ENCODE assay signal across 17 cellular contexts in the genomic region with DNA sequence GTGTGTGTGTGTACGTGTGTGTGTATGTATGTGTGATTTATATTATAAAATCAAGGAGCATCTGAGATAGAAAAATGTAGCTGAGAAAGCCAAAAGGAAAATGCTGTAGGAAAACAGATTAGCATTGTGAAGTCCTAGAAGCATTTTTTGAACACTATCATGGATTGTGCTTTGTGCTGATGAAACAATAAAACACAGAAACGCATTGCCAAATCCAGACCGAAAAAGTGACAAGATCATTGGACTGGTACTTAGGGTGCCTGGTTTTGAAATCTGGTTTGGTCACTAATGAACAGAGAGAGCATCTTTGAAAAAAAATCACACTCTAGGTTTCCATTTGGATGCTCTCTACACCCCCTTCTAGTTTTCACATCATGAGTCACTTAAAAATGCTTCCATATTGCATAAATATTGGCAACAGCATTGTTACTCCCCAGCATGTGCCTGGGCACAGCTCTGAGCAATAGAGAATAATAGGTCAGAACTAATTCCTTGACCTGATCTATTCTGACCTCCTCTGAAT.
"Had no signal": no experiment of that assay in that cellular context is flagged by ENCODE, and none has a peak within 500 bp of the region (broad histone marks: within the 10 kb centered on the region; RNA-seq: fewer than 3 reads in every experiment).

No MANE protein-coding gene starts in this region.

- DNase-seq: dermis blood vessel endothelial cell; effector memory CD4-positive, alpha-beta T cell; natural killer cell; occipital lobe; ovary; retina; right lobe of liver; small intestine; stimulated activated CD4-positive, alpha-beta T cell treated with anti-CD3 and anti-CD28 coated beads, Interleukin-15, amount 100 ng/mL, for 24 hours; stimulated activated CD4-positive, alpha-beta T cell treated with anti-CD3 and anti-CD28 coated beads, Interleukin-2, amount 100 ng/mL, for 48 hours; stimulated activated naive B cell treated with anti-CD40 and anti-IgM and Interleukin-4, amounts not matched to agents 10 μg/mL and 1 μg/mL and 100 μg/mL, for 72 hours; trophoblast cell had no signal

- ATAC-seq: natural killer cell; right lobe of liver; stimulated activated naive B cell treated with anti-CD40 and anti-IgM and Interleukin-4, amounts not matched to agents 10 μg/mL and 1 μg/mL and 100 μg/mL, for 72 hours had no signal

- H3K4me3 ChIP-seq: coronary artery, esophagus muscularis mucosa, ovary, right lobe of liver, suprapubic skin, vagina had no signal

- H3K4me1 ChIP-seq: esophagus muscularis mucosa, right lobe of liver, suprapubic skin, vagina had no signal

- H3K27me3 Mint-ChIP-seq: stimulated activated naive B cell treated with anti-CD40 and anti-IgM and Interleukin-4, amounts not matched to agents 10 μg/mL and 1 μg/mL and 100 μg/mL, for 72 hours; stimulated activated naive CD8-positive, alpha-beta T cell treated with anti-CD3 and anti-CD28 coated beads, Interleukin-15, Interleukin-2, amounts not matched to agents 100 ng/mL and 50 ng/mL, for 24 hours had no signal

- H3K4me1 Mint-ChIP-seq: natural killer cell; stimulated activated naive B cell treated with anti-CD40 and anti-IgM and Interleukin-4, amounts not matched to agents 10 μg/mL and 1 μg/mL and 100 μg/mL, for 72 hours had no signal

- H3K27me3 ChIP-seq: esophagus muscularis mucosa, ovary, right lobe of liver, suprapubic skin, vagina had no signal

- H3K9me3 ChIP-seq: esophagus muscularis mucosa, ovary, right lobe of liver, suprapubic skin, vagina had no signal

- H3K36me3 Mint-ChIP-seq: stimulated activated naive B cell treated with anti-CD40 and anti-IgM and Interleukin-4, amounts not matched to agents 10 μg/mL and 1 μg/mL and 100 μg/mL, for 72 hours had no signal

- H3K36me3 ChIP-seq: esophagus muscularis mucosa, ovary, right lobe of liver, suprapubic skin, vagina had no signal

- H3K27ac Mint-ChIP-seq: natural killer cell; stimulated activated naive B cell treated with anti-CD40 and anti-IgM and Interleukin-4, amounts not matched to agents 10 μg/mL and 1 μg/mL and 100 μg/mL, for 72 hours; stimulated activated naive CD8-positive, alpha-beta T cell treated with anti-CD3 and anti-CD28 coated beads, Interleukin-15, Interleukin-2, amounts not matched to agents 100 ng/mL and 50 ng/mL, for 24 hours had no signal

- H3K9me3 Mint-ChIP-seq: stimulated activated naive B cell treated with anti-CD40 and anti-IgM and Interleukin-4, amounts not matched to agents 10 μg/mL and 1 μg/mL and 100 μg/mL, for 72 hours had no signal

- H3K4me3 Mint-ChIP-seq: natural killer cell; stimulated activated naive B cell treated with anti-CD40 and anti-IgM and Interleukin-4, amounts not matched to agents 10 μg/mL and 1 μg/mL and 100 μg/mL, for 72 hours; stimulated activated naive CD8-positive, alpha-beta T cell treated with anti-CD3 and anti-CD28 coated beads, Interleukin-15, Interleukin-2, amounts not matched to agents 100 ng/mL and 50 ng/mL, for 24 hours had no signal

- H3K27ac ChIP-seq: coronary artery, esophagus muscularis mucosa, ovary, right lobe of liver, suprapubic skin, vagina had no signal
